9 cellular contexts compared by ENCODE assay signal in genomic region chr6:165988757-165989456, GRCh38.
DNase-seq lines count a peak whose midpoint lies in the region; ATAC-seq and TF ChIP-seq lines count a peak whose summit lies in the region.
"Had no signal": no experiment of that assay in that cellular context is flagged by ENCODE, and none has a peak within 500 bp of the region (broad histone marks: within the 10 kb centered on the region; RNA-seq: fewer than 3 reads in every experiment).

No MANE protein-coding gene starts in this region.

- no peak for TF ChIP-seq POLR2A in esophagus muscularis mucosa (IDR thresholded peaks at IDR 0.05; ENCODE audit: low read depth)
- TF ChIP-seq POLR2A in suprapubic skin (IDR thresholded peaks at IDR 0.05) = no peak

- no peaks in the 10 kb centered on the region for H3K36me3 Mint-ChIP-seq in mesothelial cell of epicardium
- H3K36me3 Mint-ChIP-seq in activated CD4-positive, alpha-beta T cell treated with anti-CD3 and anti-CD28 coated beads for 36 hours (ENCODE audit: low read depth) = no peaks in the 10 kb centered on the region
- H3K36me3 Mint-ChIP-seq in T-helper 2 cell treated with Interferon-gamma antibody and Interleukin-4, amounts not matched to agents 5 μg/mL and 100 μg/mL, for 36 hours (ENCODE audit: low read depth) = no peaks in the 10 kb centered on the region
- H3K36me3 Mint-ChIP-seq: T-cell had no signal

- no peak for ATAC-seq in activated CD4-positive, alpha-beta T cell treated with anti-CD3 and anti-CD28 coated beads for 36 hours
- no peak for ATAC-seq in HG03095 (IDR thresholded peaks at IDR 0.05; ENCODE audit: unreplicated experiment)
- ATAC-seq in HG03442 (IDR thresholded peaks at IDR 0.05; ENCODE audit: unreplicated experiment) = no peak
- ATAC-seq: T-cell had no signal

- no peak for TF ChIP-seq EP300 in esophagus muscularis mucosa (IDR thresholded peaks at IDR 0.05)
- no peak for TF ChIP-seq EP300 in suprapubic skin (IDR thresholded peaks at IDR 0.05)

- peaks cover 25% of the 10 kb centered on the region for H3K4me1 Mint-ChIP-seq in mesothelial cell of epicardium
- peaks cover 5% of the 10 kb centered on the region for H3K4me1 Mint-ChIP-seq in activated CD4-positive, alpha-beta T cell treated with anti-CD3 and anti-CD28 coated beads for 36 hours
- peaks cover 4% of the 10 kb centered on the region for H3K4me1 Mint-ChIP-seq in T-helper 2 cell treated with Interferon-gamma antibody and Interleukin-4, amounts not matched to agents 5 μg/mL and 100 μg/mL, for 36 hours (ENCODE audit: low read depth)

- WGBS in esophagus muscularis mucosa = 16% methylated on average over 24 of the region's 43 CpGs
- 5% methylated on average over 27 of the region's 43 CpGs for WGBS in suprapubic skin

- H3K4me1 ChIP-seq in NT2/D1 (ENCODE audit: insufficient read depth, insufficient read length) = peaks cover 4% of the 10 kb centered on the region
- H3K4me1 ChIP-seq in esophagus muscularis mucosa = peaks cover 10 to 41% (median 31%) of the 10 kb centered on the region in 4 donors
- peaks cover 13% of the 10 kb centered on the region for H3K4me1 ChIP-seq in suprapubic skin

- no peaks in the 10 kb centered on the region for H3K9me3 Mint-ChIP-seq in mesothelial cell of epicardium
- H3K9me3 Mint-ChIP-seq in activated CD4-positive, alpha-beta T cell treated with anti-CD3 and anti-CD28 coated beads for 36 hours (ENCODE audit: low read depth) = no peaks in the 10 kb centered on the region
- H3K9me3 Mint-ChIP-seq in T-helper 2 cell treated with Interferon-gamma antibody and Interleukin-4, amounts not matched to agents 5 μg/mL and 100 μg/mL, for 36 hours = no peaks in the 10 kb centered on the region
- H3K9me3 Mint-ChIP-seq: T-cell had no signal

- CTCF ChIA-PET in activated CD4-positive, alpha-beta T cell treated with anti-CD3 and anti-CD28 coated beads for 36 hours (lab: Charles Lee) = no interaction called here

- H3K9me3 ChIP-seq in NT2/D1 (ENCODE audit: insufficient read depth, low read length) (no peaks in the 10 kb centered on the region), esophagus muscularis mucosa (no peaks in the 10 kb centered on the region), suprapubic skin (no peaks in the 10 kb centered on the region)

- peaks cover 98% of the 10 kb centered on the region for H3K27me3 Mint-ChIP-seq in mesothelial cell of epicardium (ENCODE audit: low read depth)
- H3K27me3 Mint-ChIP-seq in activated CD4-positive, alpha-beta T cell treated with anti-CD3 and anti-CD28 coated beads for 36 hours = peaks cover 40% of the 10 kb centered on the region
- peaks cover 48% of the 10 kb centered on the region for H3K27me3 Mint-ChIP-seq in T-helper 2 cell treated with Interferon-gamma antibody and Interleukin-4, amounts not matched to agents 5 μg/mL and 100 μg/mL, for 36 hours (ENCODE audit: low read depth)

- intact Hi-C loops in esophagus muscularis mucosa (cut with DNase I) = loop anchor here (5.0 kb wide), 1 partner anchor 108 kb away; no protein-coding TSS in a partner anchor
- intact Hi-C loops in activated CD4-positive, alpha-beta T cell treated with anti-CD3 and anti-CD28 coated beads for 36 hours (cut with DNase I, micrococcal nuclease) = loop anchor here in 1 of 2 experiments (10.0 kb wide), 1 partner anchor 66 kb away; no protein-coding TSS in a partner anchor

- H3K9ac ChIP-seq in NT2/D1 (ENCODE audit: insufficient read length, low read depth) = peak overlapping the region; percentile 42

- H3K27ac Mint-ChIP-seq in mesothelial cell of epicardium = no peak overlapping the region
- H3K27ac Mint-ChIP-seq in activated CD4-positive, alpha-beta T cell treated with anti-CD3 and anti-CD28 coated beads for 36 hours = no peak overlapping the region
- H3K27ac Mint-ChIP-seq in T-helper 2 cell treated with Interferon-gamma antibody and Interleukin-4, amounts not matched to agents 5 μg/mL and 100 μg/mL, for 36 hours = no peak overlapping the region
- H3K27ac Mint-ChIP-seq: T-cell had no signal

- H3K36me3 ChIP-seq in NT2/D1 (ENCODE audit: insufficient read depth, insufficient read length, low read length) = no peaks in the 10 kb centered on the region
- H3K36me3 ChIP-seq in esophagus muscularis mucosa = no peaks in the 10 kb centered on the region
- H3K36me3 ChIP-seq in suprapubic skin = no peaks in the 10 kb centered on the region

- H3K27ac ChIP-seq in esophagus muscularis mucosa (replicated peaks in 1 of 4) (peak overlapping the region in 3 of 4 donors; percentile 67 to 70 (median 68)), suprapubic skin (no peak overlapping the region)

- H3K4me3 Mint-ChIP-seq in mesothelial cell of epicardium = peak overlapping the region; percentile 68
- H3K4me3 Mint-ChIP-seq in activated CD4-positive, alpha-beta T cell treated with anti-CD3 and anti-CD28 coated beads for 36 hours = no peak overlapping the region
- H3K4me3 Mint-ChIP-seq in T-helper 2 cell treated with Interferon-gamma antibody and Interleukin-4, amounts not matched to agents 5 μg/mL and 100 μg/mL, for 36 hours = no peak overlapping the region
- H3K4me3 Mint-ChIP-seq: T-cell had no signal

- peaks cover 82% of the 10 kb centered on the region for H3K27me3 ChIP-seq in NT2/D1 (ENCODE audit: insufficient read depth, insufficient read length)
- H3K27me3 ChIP-seq in esophagus muscularis mucosa = peaks cover 0 to 36% (median 2%) of the 10 kb centered on the region in 4 donors
- peaks cover 51% of the 10 kb centered on the region for H3K27me3 ChIP-seq in suprapubic skin

- H3K4me3 ChIP-seq in NT2/D1 (ENCODE audit: insufficient read length, low read depth) (peak overlapping the region; percentile 61), esophagus muscularis mucosa (peak overlapping the region; percentile 58 to 65 (median 61)), suprapubic skin (peak overlapping the region; percentile 48)

- POLR2A ChIA-PET in activated CD4-positive, alpha-beta T cell treated with anti-CD3 and anti-CD28 coated beads for 36 hours (lab: Charles Lee) = no interaction called here

- DNase-seq in NT2/D1 (ENCODE audit: low read depth, low spot score) = no peak
- DNase-seq in esophagus muscularis mucosa (ENCODE audit: extremely low spot score) = no peak
- no peak for DNase-seq in mesothelial cell of epicardium (ENCODE audit: low spot score in 2 of 2, unreplicated experiment in 2 of 2)
- DNase-seq in suprapubic skin (ENCODE audit: low spot score in 2 of 2) = no peak
- no peak for DNase-seq in activated CD4-positive, alpha-beta T cell treated with anti-CD3 and anti-CD28 coated beads for 36 hours
- DNase-seq in T-helper 2 cell treated with Interferon-gamma antibody and Interleukin-4, amounts not matched to agents 5 μg/mL and 100 μg/mL, for 36 hours (ENCODE audit: low spot score) = no peak
- DNase-seq: T-cell had no signal

- TF ChIP-seq CTCF in esophagus muscularis mucosa (IDR thresholded peaks at IDR 0.05) (no peak), mesothelial cell of epicardium (IDR thresholded peaks at IDR 0.05; ENCODE audit: unreplicated experiment) (no peak), suprapubic skin (IDR thresholded peaks at IDR 0.05) (no peak)
